In the genomic region with DNA sequence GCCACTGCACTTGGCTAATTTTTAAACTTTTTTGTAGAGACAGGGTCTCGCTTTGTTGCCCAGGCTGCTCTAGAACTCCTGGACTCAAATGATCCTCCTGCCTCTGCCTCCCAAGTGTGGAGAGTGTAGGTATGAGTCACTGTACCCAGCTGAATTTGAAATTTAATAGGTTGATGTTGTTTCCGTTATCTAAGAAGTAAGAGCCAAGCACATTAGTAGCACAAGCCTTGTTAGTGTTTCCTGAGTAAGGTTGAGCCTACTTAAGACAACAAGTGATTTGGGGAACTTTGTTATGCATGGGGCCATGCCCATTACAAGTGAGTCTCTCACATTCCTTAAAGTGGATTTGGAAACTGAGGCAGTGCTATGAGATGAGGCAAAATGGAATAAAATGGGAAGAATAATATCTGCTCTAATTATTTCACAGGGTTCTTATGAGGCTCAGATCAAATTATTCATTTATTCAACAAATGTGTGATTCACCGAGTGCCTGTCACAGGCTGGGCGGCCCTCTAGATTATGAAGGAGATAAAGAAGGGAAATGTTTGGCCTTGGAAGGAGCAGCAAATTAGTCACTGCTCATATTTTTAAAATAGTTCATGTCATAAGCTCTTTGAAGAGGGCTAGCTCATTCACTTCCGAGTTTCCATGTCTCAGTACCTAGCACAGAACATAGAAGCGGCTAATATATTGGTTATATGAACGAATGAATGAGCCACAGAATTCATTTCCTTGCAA, we compare ENCODE assay signal across 2 cellular contexts.
TF ChIP-seq lines count a peak whose summit lies in the region.

No MANE protein-coding gene starts in this region.

TF ChIP-seq in liver, 16 proteins besides CTCF, POLR2A, EP300 and RAD21 (continued from another document):
- TF ChIP-seq, protein P1, sequence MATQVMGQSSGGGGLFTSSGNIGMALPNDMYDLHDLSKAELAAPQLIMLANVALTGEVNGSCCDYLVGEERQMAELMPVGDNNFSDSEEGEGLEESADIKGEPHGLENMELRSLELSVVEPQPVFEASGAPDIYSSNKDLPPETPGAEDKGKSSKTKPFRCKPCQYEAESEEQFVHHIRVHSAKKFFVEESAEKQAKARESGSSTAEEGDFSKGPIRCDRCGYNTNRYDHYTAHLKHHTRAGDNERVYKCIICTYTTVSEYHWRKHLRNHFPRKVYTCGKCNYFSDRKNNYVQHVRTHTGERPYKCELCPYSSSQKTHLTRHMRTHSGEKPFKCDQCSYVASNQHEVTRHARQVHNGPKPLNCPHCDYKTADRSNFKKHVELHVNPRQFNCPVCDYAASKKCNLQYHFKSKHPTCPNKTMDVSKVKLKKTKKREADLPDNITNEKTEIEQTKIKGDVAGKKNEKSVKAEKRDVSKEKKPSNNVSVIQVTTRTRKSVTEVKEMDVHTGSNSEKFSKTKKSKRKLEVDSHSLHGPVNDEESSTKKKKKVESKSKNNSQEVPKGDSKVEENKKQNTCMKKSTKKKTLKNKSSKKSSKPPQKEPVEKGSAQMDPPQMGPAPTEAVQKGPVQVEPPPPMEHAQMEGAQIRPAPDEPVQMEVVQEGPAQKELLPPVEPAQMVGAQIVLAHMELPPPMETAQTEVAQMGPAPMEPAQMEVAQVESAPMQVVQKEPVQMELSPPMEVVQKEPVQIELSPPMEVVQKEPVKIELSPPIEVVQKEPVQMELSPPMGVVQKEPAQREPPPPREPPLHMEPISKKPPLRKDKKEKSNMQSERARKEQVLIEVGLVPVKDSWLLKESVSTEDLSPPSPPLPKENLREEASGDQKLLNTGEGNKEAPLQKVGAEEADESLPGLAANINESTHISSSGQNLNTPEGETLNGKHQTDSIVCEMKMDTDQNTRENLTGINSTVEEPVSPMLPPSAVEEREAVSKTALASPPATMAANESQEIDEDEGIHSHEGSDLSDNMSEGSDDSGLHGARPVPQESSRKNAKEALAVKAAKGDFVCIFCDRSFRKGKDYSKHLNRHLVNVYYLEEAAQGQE (IDR thresholded peaks at IDR 0.05): no peak
- TF ChIP-seq TAF1 (conservative IDR thresholded peaks at IDR 0.05) (no peak), GABPA (IDR thresholded peaks at IDR 0.05 in 1 of 2, conservative IDR thresholded peaks at IDR 0.05 in 1 of 2) (no peak), JUND (IDR thresholded peaks at IDR 0.05) (no peak), YY1 (IDR thresholded peaks at IDR 0.05) (no peak), RXRA (IDR thresholded peaks at IDR 0.05) (no peak), FOXA2 (IDR thresholded peaks at IDR 0.05) (no peak), NR2F2 (IDR thresholded peaks at IDR 0.05) (no peak), SP1 (IDR thresholded peaks at IDR 0.05) (no peak), FOXA1 (IDR thresholded peaks at IDR 0.05) (no peak)
- TF ChIP-seq, protein P2, sequence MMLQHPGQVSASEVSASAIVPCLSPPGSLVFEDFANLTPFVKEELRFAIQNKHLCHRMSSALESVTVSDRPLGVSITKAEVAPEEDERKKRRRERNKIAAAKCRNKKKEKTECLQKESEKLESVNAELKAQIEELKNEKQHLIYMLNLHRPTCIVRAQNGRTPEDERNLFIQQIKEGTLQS (IDR thresholded peaks at IDR 0.05): no peak
- TF ChIP-seq, protein P3, sequence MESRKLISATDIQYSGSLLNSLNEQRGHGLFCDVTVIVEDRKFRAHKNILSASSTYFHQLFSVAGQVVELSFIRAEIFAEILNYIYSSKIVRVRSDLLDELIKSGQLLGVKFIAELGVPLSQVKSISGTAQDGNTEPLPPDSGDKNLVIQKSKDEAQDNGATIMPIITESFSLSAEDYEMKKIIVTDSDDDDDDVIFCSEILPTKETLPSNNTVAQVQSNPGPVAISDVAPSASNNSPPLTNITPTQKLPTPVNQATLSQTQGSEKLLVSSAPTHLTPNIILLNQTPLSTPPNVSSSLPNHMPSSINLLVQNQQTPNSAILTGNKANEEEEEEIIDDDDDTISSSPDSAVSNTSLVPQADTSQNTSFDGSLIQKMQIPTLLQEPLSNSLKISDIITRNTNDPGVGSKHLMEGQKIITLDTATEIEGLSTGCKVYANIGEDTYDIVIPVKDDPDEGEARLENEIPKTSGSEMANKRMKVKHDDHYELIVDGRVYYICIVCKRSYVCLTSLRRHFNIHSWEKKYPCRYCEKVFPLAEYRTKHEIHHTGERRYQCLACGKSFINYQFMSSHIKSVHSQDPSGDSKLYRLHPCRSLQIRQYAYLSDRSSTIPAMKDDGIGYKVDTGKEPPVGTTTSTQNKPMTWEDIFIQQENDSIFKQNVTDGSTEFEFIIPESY (IDR thresholded peaks at IDR 0.05): no peak
- TF ChIP-seq, protein P4, sequence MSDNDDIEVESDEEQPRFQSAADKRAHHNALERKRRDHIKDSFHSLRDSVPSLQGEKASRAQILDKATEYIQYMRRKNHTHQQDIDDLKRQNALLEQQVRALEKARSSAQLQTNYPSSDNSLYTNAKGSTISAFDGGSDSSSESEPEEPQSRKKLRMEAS (IDR thresholded peaks at IDR 0.05): no peak

TF ChIP-seq in HepG2, 621 proteins besides CTCF, POLR2A, EP300 and RAD21 (continued from another document):
- TF ChIP-seq, protein P5, sequence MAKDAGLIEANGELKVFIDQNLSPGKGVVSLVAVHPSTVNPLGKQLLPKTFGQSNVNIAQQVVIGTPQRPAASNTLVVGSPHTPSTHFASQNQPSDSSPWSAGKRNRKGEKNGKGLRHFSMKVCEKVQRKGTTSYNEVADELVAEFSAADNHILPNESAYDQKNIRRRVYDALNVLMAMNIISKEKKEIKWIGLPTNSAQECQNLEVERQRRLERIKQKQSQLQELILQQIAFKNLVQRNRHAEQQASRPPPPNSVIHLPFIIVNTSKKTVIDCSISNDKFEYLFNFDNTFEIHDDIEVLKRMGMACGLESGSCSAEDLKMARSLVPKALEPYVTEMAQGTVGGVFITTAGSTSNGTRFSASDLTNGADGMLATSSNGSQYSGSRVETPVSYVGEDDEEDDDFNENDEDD (CRISPR knock-in tag; IDR thresholded peaks at IDR 0.05; ENCODE audit: borderline replicate concordance): no peak
- no peak for TF ChIP-seq HOXA7 (CRISPR knock-in tag; IDR thresholded peaks at IDR 0.05)
- no peak for TF ChIP-seq ZBTB21 (CRISPR knock-in tag; IDR thresholded peaks at IDR 0.05)
- TF ChIP-seq FLYWCH1 (CRISPR knock-in tag; IDR thresholded peaks at IDR 0.05): no peak
- TF ChIP-seq ZNF326 (CRISPR knock-in tag; IDR thresholded peaks at IDR 0.05; ENCODE audit: borderline replicate concordance): no peak
- no peak for TF ChIP-seq PHF5A (CRISPR knock-in tag; IDR thresholded peaks at IDR 0.05; ENCODE audit: low read depth, unreplicated experiment)
- TF ChIP-seq SP4 (CRISPR knock-in tag; IDR thresholded peaks at IDR 0.05): no peak
- TF ChIP-seq ZFP36L2 (CRISPR knock-in tag; IDR thresholded peaks at IDR 0.05): no peak
- TF ChIP-seq, protein P6, sequence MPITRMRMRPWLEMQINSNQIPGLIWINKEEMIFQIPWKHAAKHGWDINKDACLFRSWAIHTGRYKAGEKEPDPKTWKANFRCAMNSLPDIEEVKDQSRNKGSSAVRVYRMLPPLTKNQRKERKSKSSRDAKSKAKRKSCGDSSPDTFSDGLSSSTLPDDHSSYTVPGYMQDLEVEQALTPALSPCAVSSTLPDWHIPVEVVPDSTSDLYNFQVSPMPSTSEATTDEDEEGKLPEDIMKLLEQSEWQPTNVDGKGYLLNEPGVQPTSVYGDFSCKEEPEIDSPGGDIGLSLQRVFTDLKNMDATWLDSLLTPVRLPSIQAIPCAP (CRISPR knock-in tag; IDR thresholded peaks at IDR 0.05; ENCODE audit: low read depth): no peak
- no peak for TF ChIP-seq RFXAP (CRISPR knock-in tag; IDR thresholded peaks at IDR 0.05; ENCODE audit: borderline replicate concordance)
- no peak for TF ChIP-seq ZNF761 (CRISPR knock-in tag; conservative IDR thresholded peaks at IDR 0.05)
- TF ChIP-seq, protein P7, sequence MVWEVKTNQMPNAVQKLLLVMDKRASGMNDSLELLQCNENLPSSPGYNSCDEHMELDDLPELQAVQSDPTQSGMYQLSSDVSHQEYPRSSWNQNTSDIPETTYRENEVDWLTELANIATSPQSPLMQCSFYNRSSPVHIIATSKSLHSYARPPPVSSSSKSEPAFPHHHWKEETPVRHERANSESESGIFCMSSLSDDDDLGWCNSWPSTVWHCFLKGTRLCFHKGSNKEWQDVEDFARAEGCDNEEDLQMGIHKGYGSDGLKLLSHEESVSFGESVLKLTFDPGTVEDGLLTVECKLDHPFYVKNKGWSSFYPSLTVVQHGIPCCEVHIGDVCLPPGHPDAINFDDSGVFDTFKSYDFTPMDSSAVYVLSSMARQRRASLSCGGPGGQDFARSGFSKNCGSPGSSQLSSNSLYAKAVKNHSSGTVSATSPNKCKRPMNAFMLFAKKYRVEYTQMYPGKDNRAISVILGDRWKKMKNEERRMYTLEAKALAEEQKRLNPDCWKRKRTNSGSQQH (CRISPR knock-in tag; IDR thresholded peaks at IDR 0.05; ENCODE audit: low read depth): no peak
- TF ChIP-seq, protein P8, sequence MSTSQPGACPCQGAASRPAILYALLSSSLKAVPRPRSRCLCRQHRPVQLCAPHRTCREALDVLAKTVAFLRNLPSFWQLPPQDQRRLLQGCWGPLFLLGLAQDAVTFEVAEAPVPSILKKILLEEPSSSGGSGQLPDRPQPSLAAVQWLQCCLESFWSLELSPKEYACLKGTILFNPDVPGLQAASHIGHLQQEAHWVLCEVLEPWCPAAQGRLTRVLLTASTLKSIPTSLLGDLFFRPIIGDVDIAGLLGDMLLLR (CRISPR knock-in tag; IDR thresholded peaks at IDR 0.05): no peak
